Comparison of ENCODE assay signal across 7 cellular contexts in the genomic region with DNA sequence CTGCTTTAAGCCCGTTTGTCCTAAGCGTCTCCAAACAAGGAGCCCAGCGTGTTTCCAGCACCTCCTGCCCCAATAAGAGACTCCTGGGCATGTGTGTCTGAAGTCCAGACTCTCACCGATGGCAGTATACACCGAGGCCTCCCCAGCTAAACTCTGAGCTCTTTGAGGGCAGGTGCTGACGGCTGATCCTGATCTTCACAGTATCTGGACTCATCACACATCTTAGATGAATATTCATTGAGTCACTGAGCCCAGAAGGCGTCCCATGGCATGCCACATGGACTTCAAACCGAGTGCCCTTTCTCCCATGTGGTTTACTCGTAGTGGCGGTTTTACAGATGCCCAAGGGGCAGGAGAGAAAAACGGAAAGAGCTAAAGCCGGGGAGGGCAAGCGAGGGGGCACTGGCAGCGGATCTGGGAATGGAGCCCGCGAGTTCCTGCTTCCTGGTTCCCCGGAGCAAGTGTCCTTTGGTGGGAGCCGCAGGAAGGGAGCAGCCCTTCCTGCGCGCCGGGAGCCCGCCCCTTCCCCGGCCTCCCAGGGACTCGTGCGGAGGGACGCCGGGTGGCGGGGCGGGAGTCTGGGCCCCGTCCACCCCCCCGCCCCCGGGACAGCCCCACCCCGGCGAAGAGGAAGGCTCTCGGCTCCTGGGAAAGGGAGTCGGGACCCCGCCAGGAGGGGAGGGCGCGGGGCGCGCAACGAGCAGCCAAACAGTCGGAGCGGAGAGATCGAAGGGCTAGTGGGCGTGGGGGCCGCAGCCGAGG. TPM values are rescaled to one million over a fixed set of nuclear protein-coding genes. Genes with fewer than 3 reads are reported as not detected.
A peak's percentile ranks its signal among the peaks of the same experiment; 100 is the strongest.
DNase-seq lines count a peak whose midpoint lies in the region; ATAC-seq and TF ChIP-seq lines count a peak whose summit lies in the region.

No MANE protein-coding gene starts in this region.

- peak overlapping the region; percentile 31 for H3K4me2 ChIP-seq in neural cell (ENCODE audit: low read length)

- H3K36me3 ChIP-seq in neural cell (ENCODE audit: insufficient read depth, low read length) (no peaks in the 10 kb centered on the region), BE2C (no peaks in the 10 kb centered on the region)

- H3K27me3 ChIP-seq in neural cell (ENCODE audit: insufficient read depth, low read depth, low read length) (peaks cover 44% of the 10 kb centered on the region), BE2C (peaks cover 69% of the 10 kb centered on the region)

- no peaks in the 10 kb centered on the region for H3K4me1 ChIP-seq in BE2C

- no peak for TF ChIP-seq CTCF in fibroblast of mammary gland (conservative IDR thresholded peaks at IDR 0.05; ENCODE audit: control insufficient read depth, insufficient read depth, low read depth, low read length)
- TF ChIP-seq CTCF in neural cell (IDR thresholded peaks at IDR 0.05; ENCODE audit: poor library complexity, severe bottlenecking), result no peak
- no peak for TF ChIP-seq CTCF in BE2C (IDR thresholded peaks at IDR 0.05; ENCODE audit: low read depth, low read length)

- no peaks in the 10 kb centered on the region for H3K79me2 ChIP-seq in neural cell (replicated peaks; ENCODE audit: insufficient read depth, low read length)

- peak overlapping the region; percentile 43 for H3K4me3 ChIP-seq in Jurkat, Clone E6-1 (ENCODE audit: low read length)
- H3K4me3 ChIP-seq in fibroblast of mammary gland (ENCODE audit: control insufficient read depth, low read depth, low read length), result peak overlapping the region; percentile 58
- peak overlapping the region; percentile 71 for H3K4me3 ChIP-seq in neural cell (ENCODE audit: low read length)
- H3K4me3 ChIP-seq in BE2C (ENCODE audit: low read depth, low read length), result no peak overlapping the region; the same call in 1 of the 2 replicates

- TF ChIP-seq RAD21 in neural cell (conservative IDR thresholded peaks at IDR 0.05), result no peak

- H3K9me3 ChIP-seq in neural cell (ENCODE audit: low read length) (no peaks in the 10 kb centered on the region), BE2C (no peaks in the 10 kb centered on the region)

- H3K9me2 ChIP-seq in neural cell (ENCODE audit: insufficient read depth, low read length), result no peaks in the 10 kb centered on the region

- H3K27ac ChIP-seq in neural cell (ENCODE audit: low read length), result no peak overlapping the region

- no peak for ATAC-seq in HG02642 (IDR thresholded peaks at IDR 0.05; ENCODE audit: poor library complexity, unreplicated experiment)

- DNase-seq in ELF-1 (ENCODE audit: low read depth, low spot score), result peak; percentile 74
- no peak for DNase-seq in Jurkat, Clone E6-1 (ENCODE audit: low read depth, low spot score)
- peak; percentile 80 for DNase-seq in T1000 (lab: John Stamatoyannopoulos, UW)
- peak; percentile 72 for DNase-seq in fibroblast of mammary gland (ENCODE audit: low read depth)
- DNase-seq in BE2C, result no peak

- no peaks in the 10 kb centered on the region for H4K20me1 ChIP-seq in neural cell (ENCODE audit: insufficient read depth)

- no peak for TF ChIP-seq EP300 in neural cell (conservative IDR thresholded peaks at IDR 0.05; ENCODE audit: poor library complexity, severe bottlenecking)

- no peaks in the 10 kb centered on the region for H3F3A ChIP-seq in neural cell (ENCODE audit: insufficient read depth, low read length, poor library complexity, severe bottlenecking)

- H2AFZ ChIP-seq in neural cell (ENCODE audit: low read depth, low read length), result peak overlapping the region; percentile 14

- peak overlapping the region; percentile 39 for H3K9ac ChIP-seq in neural cell (ENCODE audit: low read length)

TF ChIP-seq in neural cell, 6 proteins besides CTCF, POLR2A, EP300 and RAD21:
- TF ChIP-seq MXI1 (conservative IDR thresholded peaks at IDR 0.05; ENCODE audit: poor library complexity, severe bottlenecking), result peak; percentile 31
- TF ChIP-seq EZH2 (IDR thresholded peaks at IDR 0.05; ENCODE audit: borderline replicate concordance, insufficient read depth, low read length, poor library complexity, severe bottlenecking), result no peak

RNA-seq across cellular contexts. Expression of gene TEAD4, which starts 0.6 kb away (rescaled TPM):
- 47.7 TPM for polyA plus RNA-seq in Jurkat, Clone E6-1 (2012; ENCODE audit: insufficient read depth, insufficient read length)
- polyA plus RNA-seq in neural cell, result 1.5 and 1.6 TPM in 2 replicates
- 1.2 and 1.7 TPM in 2 replicates for polyA minus RNA-seq in neural cell
- polyA plus RNA-seq in BE2C (2012; ENCODE audit: insufficient read depth, insufficient read length, low read depth), result 0.69 TPM

Comparison
In these comparisons a context has a peak if more than half of its experiments do, and no peak if none do; other contexts are left out.
1. DNase-seq: peak in ELF-1 (single experiment), T1000 (single experiment) and fibroblast of mammary gland (single experiment); none in Jurkat, Clone E6-1 (single experiment) and BE2C (single experiment).